In the genomic region with DNA sequence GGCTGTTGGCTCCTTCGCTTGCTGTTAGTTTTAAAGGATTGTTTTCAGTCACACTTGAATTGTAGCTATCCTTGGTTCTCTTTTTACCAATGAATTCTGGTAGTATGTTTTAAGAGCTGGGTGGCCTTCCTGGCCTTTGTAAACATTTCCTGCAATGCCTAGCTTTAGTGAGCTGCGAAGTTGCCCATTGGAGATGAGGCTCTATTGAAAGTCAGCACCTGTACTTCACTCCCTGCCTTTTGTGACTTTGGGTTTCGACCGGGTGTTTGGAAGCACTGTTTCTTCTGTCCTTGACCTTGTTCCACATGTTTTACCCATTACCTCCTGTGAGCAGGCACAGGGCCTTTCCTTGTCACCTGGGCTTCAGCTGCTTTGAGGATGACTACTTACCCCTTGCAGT, we compare ENCODE assay signal across 2 cellular contexts.
TF ChIP-seq lines count a peak whose summit lies in the region.

No MANE protein-coding gene starts in this region.

TF ChIP-seq in WTC11, 78 proteins besides CTCF, POLR2A, EP300 and RAD21 (continued from another document):
- TF ChIP-seq, protein P1, sequence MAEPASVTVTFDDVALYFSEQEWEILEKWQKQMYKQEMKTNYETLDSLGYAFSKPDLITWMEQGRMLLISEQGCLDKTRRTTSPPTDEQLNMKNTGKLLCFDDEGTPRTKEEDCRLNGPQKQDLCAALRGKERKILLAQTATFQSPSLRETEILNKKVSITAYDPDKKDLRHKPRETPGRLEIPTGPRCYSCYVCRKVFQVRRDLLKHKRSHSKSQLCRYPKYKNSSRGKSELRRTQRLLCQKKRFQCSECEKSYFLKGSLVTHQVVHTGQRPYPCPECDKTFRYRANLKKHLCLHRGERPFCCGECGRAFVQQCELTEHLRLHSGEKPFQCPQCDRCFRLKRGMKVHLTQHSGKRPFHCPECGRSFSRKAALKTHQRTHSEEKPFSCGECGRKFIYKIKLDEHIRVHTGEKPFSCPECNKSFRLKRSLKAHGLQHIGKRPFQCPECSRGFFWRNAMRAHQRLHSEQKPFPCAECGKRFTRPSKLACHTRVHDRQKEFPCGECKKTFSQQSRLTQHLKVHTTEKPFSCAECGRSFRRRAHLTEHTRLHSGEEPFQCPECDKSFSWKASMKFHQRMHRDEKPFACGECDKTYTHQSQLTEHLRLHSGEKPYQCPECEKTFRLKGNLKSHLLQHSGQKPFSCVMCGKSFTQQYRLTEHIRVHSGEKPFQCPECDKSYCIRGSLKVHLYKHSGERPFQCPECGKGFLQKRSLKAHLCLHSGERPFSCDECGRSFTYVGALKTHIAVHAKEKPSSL (CRISPR knock-in tag; conservative IDR thresholded peaks at IDR 0.05): no peak
- no peak for TF ChIP-seq SOX15 (CRISPR knock-in tag; IDR thresholded peaks at IDR 0.05)

TF ChIP-seq in HepG2, 621 proteins besides CTCF, POLR2A, EP300 and RAD21 (continued from another document):
- TF ChIP-seq, protein P2, sequence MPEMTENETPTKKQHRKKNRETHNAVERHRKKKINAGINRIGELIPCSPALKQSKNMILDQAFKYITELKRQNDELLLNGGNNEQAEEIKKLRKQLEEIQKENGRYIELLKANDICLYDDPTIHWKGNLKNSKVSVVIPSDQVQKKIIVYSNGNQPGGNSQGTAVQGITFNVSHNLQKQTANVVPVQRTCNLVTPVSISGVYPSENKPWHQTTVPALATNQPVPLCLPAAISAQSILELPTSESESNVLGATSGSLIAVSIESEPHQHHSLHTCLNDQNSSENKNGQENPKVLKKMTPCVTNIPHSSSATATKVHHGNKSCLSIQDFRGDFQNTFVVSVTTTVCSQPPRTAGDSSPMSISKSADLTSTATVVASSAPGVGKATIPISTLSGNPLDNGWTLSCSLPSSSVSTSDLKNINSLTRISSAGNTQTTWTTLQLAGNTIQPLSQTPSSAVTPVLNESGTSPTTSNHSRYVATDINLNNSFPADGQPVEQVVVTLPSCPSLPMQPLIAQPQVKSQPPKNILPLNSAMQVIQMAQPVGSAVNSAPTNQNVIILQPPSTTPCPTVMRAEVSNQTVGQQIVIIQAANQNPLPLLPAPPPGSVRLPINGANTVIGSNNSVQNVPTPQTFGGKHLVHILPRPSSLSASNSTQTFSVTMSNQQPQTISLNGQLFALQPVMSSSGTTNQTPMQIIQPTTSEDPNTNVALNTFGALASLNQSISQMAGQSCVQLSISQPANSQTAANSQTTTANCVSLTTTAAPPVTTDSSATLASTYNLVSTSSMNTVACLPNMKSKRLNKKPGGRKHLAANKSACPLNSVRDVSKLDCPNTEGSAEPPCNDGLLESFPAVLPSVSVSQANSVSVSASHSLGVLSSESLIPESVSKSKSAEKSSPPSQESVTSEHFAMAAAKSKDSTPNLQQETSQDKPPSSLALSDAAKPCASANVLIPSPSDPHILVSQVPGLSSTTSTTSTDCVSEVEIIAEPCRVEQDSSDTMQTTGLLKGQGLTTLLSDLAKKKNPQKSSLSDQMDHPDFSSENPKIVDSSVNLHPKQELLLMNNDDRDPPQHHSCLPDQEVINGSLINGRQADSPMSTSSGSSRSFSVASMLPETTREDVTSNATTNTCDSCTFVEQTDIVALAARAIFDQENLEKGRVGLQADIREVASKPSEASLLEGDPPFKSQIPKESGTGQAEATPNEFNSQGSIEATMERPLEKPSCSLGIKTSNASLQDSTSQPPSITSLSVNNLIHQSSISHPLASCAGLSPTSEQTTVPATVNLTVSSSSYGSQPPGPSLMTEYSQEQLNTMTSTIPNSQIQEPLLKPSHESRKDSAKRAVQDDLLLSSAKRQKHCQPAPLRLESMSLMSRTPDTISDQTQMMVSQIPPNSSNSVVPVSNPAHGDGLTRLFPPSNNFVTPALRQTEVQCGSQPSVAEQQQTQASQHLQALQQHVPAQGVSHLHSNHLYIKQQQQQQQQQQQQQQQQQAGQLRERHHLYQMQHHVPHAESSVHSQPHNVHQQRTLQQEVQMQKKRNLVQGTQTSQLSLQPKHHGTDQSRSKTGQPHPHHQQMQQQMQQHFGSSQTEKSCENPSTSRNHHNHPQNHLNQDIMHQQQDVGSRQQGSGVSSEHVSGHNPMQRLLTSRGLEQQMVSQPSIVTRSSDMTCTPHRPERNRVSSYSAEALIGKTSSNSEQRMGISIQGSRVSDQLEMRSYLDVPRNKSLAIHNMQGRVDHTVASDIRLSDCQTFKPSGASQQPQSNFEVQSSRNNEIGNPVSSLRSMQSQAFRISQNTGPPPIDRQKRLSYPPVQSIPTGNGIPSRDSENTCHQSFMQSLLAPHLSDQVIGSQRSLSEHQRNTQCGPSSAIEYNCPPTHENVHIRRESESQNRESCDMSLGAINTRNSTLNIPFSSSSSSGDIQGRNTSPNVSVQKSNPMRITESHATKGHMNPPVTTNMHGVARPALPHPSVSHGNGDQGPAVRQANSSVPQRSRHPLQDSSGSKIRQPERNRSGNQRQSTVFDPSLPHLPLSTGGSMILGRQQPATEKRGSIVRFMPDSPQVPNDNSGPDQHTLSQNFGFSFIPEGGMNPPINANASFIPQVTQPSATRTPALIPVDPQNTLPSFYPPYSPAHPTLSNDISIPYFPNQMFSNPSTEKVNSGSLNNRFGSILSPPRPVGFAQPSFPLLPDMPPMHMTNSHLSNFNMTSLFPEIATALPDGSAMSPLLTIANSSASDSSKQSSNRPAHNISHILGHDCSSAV (CRISPR knock-in tag; IDR thresholded peaks at IDR 0.05; ENCODE audit: borderline replicate concordance): no peak
- TF ChIP-seq HNF4A (CRISPR knock-in tag; IDR thresholded peaks at IDR 0.05): peak; percentile 26; the same call in 1 of the 2 replicates
- TF ChIP-seq ISL2 (CRISPR knock-in tag; IDR thresholded peaks at IDR 0.05): no peak
- TF ChIP-seq, protein P3, sequence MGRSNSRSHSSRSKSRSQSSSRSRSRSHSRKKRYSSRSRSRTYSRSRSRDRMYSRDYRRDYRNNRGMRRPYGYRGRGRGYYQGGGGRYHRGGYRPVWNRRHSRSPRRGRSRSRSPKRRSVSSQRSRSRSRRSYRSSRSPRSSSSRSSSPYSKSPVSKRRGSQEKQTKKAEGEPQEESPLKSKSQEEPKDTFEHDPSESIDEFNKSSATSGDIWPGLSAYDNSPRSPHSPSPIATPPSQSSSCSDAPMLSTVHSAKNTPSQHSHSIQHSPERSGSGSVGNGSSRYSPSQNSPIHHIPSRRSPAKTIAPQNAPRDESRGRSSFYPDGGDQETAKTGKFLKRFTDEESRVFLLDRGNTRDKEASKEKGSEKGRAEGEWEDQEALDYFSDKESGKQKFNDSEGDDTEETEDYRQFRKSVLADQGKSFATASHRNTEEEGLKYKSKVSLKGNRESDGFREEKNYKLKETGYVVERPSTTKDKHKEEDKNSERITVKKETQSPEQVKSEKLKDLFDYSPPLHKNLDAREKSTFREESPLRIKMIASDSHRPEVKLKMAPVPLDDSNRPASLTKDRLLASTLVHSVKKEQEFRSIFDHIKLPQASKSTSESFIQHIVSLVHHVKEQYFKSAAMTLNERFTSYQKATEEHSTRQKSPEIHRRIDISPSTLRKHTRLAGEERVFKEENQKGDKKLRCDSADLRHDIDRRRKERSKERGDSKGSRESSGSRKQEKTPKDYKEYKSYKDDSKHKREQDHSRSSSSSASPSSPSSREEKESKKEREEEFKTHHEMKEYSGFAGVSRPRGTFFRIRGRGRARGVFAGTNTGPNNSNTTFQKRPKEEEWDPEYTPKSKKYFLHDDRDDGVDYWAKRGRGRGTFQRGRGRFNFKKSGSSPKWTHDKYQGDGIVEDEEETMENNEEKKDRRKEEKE (IDR thresholded peaks at IDR 0.05): no peak
- TF ChIP-seq ZNF143 (CRISPR knock-in tag; IDR thresholded peaks at IDR 0.05): no peak
- 0 out of 2 replicates have a peak, but pooled peaks have one; percentile 42 for TF ChIP-seq POGZ (CRISPR knock-in tag; IDR thresholded peaks at IDR 0.05)
- TF ChIP-seq ZNF660 (CRISPR knock-in tag; IDR thresholded peaks at IDR 0.05; ENCODE audit: borderline replicate concordance, low read depth): no peak
- TF ChIP-seq, protein P4, sequence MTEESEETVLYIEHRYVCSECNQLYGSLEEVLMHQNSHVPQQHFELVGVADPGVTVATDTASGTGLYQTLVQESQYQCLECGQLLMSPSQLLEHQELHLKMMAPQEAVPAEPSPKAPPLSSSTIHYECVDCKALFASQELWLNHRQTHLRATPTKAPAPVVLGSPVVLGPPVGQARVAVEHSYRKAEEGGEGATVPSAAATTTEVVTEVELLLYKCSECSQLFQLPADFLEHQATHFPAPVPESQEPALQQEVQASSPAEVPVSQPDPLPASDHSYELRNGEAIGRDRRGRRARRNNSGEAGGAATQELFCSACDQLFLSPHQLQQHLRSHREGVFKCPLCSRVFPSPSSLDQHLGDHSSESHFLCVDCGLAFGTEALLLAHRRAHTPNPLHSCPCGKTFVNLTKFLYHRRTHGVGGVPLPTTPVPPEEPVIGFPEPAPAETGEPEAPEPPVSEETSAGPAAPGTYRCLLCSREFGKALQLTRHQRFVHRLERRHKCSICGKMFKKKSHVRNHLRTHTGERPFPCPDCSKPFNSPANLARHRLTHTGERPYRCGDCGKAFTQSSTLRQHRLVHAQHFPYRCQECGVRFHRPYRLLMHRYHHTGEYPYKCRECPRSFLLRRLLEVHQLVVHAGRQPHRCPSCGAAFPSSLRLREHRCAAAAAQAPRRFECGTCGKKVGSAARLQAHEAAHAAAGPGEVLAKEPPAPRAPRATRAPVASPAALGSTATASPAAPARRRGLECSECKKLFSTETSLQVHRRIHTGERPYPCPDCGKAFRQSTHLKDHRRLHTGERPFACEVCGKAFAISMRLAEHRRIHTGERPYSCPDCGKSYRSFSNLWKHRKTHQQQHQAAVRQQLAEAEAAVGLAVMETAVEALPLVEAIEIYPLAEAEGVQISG (CRISPR knock-in tag; IDR thresholded peaks at IDR 0.05): no peak
- TF ChIP-seq ZFP36L1 (CRISPR knock-in tag; IDR thresholded peaks at IDR 0.05): no peak
- TF ChIP-seq ZNF850 (CRISPR knock-in tag; conservative IDR thresholded peaks at IDR 0.05): no peak
- TF ChIP-seq SOX6 (IDR thresholded peaks at IDR 0.05): no peak
- TF ChIP-seq SOX6 (CRISPR knock-in tag; IDR thresholded peaks at IDR 0.05): 0 out of 2 replicates have a peak, but pooled peaks have one; percentile 16
- TF ChIP-seq, protein P5, sequence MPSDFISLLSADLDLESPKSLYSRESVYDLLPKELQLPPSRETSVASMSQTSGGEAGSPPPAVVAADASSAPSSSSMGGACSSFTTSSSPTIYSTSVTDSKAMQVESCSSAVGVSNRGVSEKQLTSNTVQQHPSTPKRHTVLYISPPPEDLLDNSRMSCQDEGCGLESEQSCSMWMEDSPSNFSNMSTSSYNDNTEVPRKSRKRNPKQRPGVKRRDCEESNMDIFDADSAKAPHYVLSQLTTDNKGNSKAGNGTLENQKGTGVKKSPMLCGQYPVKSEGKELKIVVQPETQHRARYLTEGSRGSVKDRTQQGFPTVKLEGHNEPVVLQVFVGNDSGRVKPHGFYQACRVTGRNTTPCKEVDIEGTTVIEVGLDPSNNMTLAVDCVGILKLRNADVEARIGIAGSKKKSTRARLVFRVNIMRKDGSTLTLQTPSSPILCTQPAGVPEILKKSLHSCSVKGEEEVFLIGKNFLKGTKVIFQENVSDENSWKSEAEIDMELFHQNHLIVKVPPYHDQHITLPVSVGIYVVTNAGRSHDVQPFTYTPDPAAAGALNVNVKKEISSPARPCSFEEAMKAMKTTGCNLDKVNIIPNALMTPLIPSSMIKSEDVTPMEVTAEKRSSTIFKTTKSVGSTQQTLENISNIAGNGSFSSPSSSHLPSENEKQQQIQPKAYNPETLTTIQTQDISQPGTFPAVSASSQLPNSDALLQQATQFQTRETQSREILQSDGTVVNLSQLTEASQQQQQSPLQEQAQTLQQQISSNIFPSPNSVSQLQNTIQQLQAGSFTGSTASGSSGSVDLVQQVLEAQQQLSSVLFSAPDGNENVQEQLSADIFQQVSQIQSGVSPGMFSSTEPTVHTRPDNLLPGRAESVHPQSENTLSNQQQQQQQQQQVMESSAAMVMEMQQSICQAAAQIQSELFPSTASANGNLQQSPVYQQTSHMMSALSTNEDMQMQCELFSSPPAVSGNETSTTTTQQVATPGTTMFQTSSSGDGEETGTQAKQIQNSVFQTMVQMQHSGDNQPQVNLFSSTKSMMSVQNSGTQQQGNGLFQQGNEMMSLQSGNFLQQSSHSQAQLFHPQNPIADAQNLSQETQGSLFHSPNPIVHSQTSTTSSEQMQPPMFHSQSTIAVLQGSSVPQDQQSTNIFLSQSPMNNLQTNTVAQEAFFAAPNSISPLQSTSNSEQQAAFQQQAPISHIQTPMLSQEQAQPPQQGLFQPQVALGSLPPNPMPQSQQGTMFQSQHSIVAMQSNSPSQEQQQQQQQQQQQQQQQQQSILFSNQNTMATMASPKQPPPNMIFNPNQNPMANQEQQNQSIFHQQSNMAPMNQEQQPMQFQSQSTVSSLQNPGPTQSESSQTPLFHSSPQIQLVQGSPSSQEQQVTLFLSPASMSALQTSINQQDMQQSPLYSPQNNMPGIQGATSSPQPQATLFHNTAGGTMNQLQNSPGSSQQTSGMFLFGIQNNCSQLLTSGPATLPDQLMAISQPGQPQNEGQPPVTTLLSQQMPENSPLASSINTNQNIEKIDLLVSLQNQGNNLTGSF (CRISPR knock-in tag; IDR thresholded peaks at IDR 0.05): no peak
